In genomic region chr9:107112707-107113243, GRCh38 we compare ENCODE assay signal across 14 cellular contexts.
DNase-seq lines count a peak whose midpoint lies in the region; ATAC-seq, FAIRE-seq and TF ChIP-seq lines count a peak whose summit lies in the region.
"Had no signal": no experiment of that assay in that cellular context is flagged by ENCODE, and none has a peak within 500 bp of the region (broad histone marks: within the 10 kb centered on the region; RNA-seq: fewer than 3 reads in every experiment).

No MANE protein-coding gene starts in this region.

- no peak overlapping the region for H3K27ac ChIP-seq in kidney (ENCODE audit: low read depth in 2 of 2, low read length in 2 of 2)
- H3K27ac ChIP-seq: SJSA1, tibial artery, VCaP had no signal

- H3K36me3 ChIP-seq in kidney (ENCODE audit: control insufficient read depth in 1 of 2, insufficient read depth in 2 of 2, low read length in 2 of 2): no peaks in the 10 kb centered on the region
- H3K36me3 ChIP-seq: SJSA1, tibial artery had no signal

- no peak for DNase-seq in GM12892 (ENCODE audit: insufficient read length)
- DNase-seq in COLO829 (ENCODE audit: low spot score): no peak
- DNase-seq in kidney: no peak
- no peak for DNase-seq in AG08395 (ENCODE audit: low spot score)
- no peak for DNase-seq in HCEC 1CT
- DNase-seq: DMS79, NCI-H1105, NCI-H774, tibial artery had no signal

- H3K9ac ChIP-seq in kidney (ENCODE audit: low read length in 2 of 2): no peak overlapping the region

- H3K9me3 ChIP-seq in kidney (ENCODE audit: control insufficient read depth in 1 of 2, low read length in 2 of 2): no peaks in the 10 kb centered on the region
- H3K9me3 ChIP-seq: SJSA1, tibial artery had no signal

- ATAC-seq in GM19438 (IDR thresholded peaks at IDR 0.05; ENCODE audit: low read depth, unreplicated experiment) (peak; percentile 95), HG02798 (IDR thresholded peaks at IDR 0.05; ENCODE audit: poor library complexity, unreplicated experiment) (peak; percentile 69), HG03460 (IDR thresholded peaks at IDR 0.05; ENCODE audit: unreplicated experiment) (peak; percentile 65)

- no peaks in the 10 kb centered on the region for H3K4me1 ChIP-seq in kidney (ENCODE audit: control insufficient read depth in 1 of 2, insufficient read depth in 1 of 2, low read depth in 1 of 2, low read length in 2 of 2)
- H3K4me1 ChIP-seq: SJSA1, tibial artery had no signal

- intact Hi-C loops in kidney (cut with DNase I): no loop called here

- TF ChIP-seq POLR2A in GM12892 (IDR thresholded peaks at IDR 0.05; ENCODE audit: low read depth, low read length): no peak

- FAIRE-seq in GM12892 (lab: Jason Lieb, UNC): peak; percentile 14
- no peak for FAIRE-seq in kidney (lab: Jason Lieb, UNC)

- no peak overlapping the region for H3K4me3 ChIP-seq in kidney (ENCODE audit: low read length in 2 of 2)
- H3K4me3 ChIP-seq: SJSA1, tibial artery had no signal

- TF ChIP-seq CTCF in kidney (IDR thresholded peaks at IDR 0.05; ENCODE audit: borderline replicate concordance, extremely low read depth, insufficient read depth): no peak
